ENCODE assay signal across 2 cellular contexts in the genomic region with DNA sequence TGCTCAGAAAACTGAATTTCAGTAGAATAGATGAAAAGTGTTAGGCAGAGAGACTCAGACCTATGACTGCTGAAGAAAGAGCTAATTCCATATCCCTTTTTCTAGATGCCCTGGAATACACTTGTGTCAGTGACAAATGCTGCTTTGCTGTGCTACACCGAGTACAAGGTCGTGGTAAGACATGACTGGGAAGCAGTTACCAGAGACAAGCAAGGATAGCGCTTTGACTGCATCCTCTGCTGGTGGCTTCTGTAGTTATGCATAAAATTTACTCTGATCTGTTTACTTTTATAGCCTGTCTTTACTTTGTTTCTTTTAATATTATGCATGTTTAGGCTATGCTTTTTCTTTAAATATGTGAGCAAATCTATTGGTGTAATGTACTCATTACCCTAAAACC. TPM values are rescaled to one million over a fixed set of nuclear protein-coding genes. Genes with fewer than 3 reads are reported as not detected.
"Had no signal": no experiment of that assay in that cellular context is flagged by ENCODE, and none has a peak within 500 bp of the region (broad histone marks: within the 10 kb centered on the region; RNA-seq: fewer than 3 reads in every experiment).

No MANE protein-coding gene starts in this region.

RNA-seq across cellular contexts. Expression of a gene that starts 58.5 kb away (rescaled TPM):
- total RNA-seq: G401, GM12878 had no signal
- polyA plus RNA-seq: GM12878 had no signal
